Comparison of ENCODE assay signal across 33 cellular contexts in genomic region chr6:109922851-109923250, GRCh38. TPM values are rescaled to one million over a fixed set of nuclear protein-coding genes. Genes with fewer than 3 reads are reported as not detected.
"Had no signal": no experiment of that assay in that cellular context is flagged by ENCODE, and none has a peak within 500 bp of the region (broad histone marks: within the 10 kb centered on the region; RNA-seq: fewer than 3 reads in every experiment).

No MANE protein-coding gene starts in this region.

- DNase-seq: activated CD4-positive, alpha-beta T cell treated with anti-CD3 and anti-CD28 coated beads, Interleukin-2, amount 50 U/mL, for 1 hour; activated CD8-positive, alpha-beta memory T cell treated with anti-CD3 and anti-CD28 coated beads, Interleukin-2, amount 10 ng/mL, durations not matched to agents 7 days and 5 days; activated CD8-positive, alpha-beta T cell treated with anti-CD3 and anti-CD28 coated beads, Interleukin-2, amount 10 ng/mL, durations not matched to agents 7 days and 5 days; activated naive CD4-positive, alpha-beta T cell; activated T-cell treated with anti-CD3 and anti-CD28 coated beads, Interleukin-2, amount 50 U/mL, for 72 hours; anterior cingulate cortex; colonic mucosa; effector memory CD4-positive, alpha-beta T cell; head of caudate nucleus; hippocampal formation; midbrain; naive thymus-derived CD4-positive, alpha-beta T cell; pancreas; retina; sigmoid colon; small intestine; stimulated activated CD4-positive, alpha-beta T cell treated with anti-CD3 and anti-CD28 coated beads, Interleukin-1b, Interleukin-23, amount 100 ng/mL, for 48 hours; stimulated activated CD4-positive, alpha-beta T cell treated with anti-CD3 and anti-CD28 coated beads, Interleukin-4, amount 100 ng/mL, for 4 hours; stimulated activated CD8-positive, alpha-beta memory T cell treated with anti-CD3 and anti-CD28 coated beads, Interleukin-4, amount 100 ng/mL, for 48 hours; stimulated activated naive CD8-positive, alpha-beta T cell treated with anti-CD3 and anti-CD28 coated beads, Interleukin-15, amount 100 ng/mL, for 72 hours; substantia nigra; T-helper 2 cell; uterus had no signal

- H3K36me3 Mint-ChIP-seq: activated CD8-positive, alpha-beta memory T cell treated with anti-CD3 and anti-CD28 coated beads, Interleukin-2, amount 10 ng/mL, durations not matched to agents 7 days and 5 days; activated naive CD4-positive, alpha-beta T cell treated with anti-CD3 and anti-CD28 coated beads, Interleukin-2, amount 50 U/mL, for 72 hours; naive thymus-derived CD4-positive, alpha-beta T cell; stimulated activated memory B cell treated with anti-CD40 and anti-IgM and Interleukin-4, amounts not matched to agents 10 μg/mL and 1 μg/mL and 100 μg/mL, for 72 hours; type B pancreatic cell; WTC11 had no signal

- H3K4me3 ChIP-seq: colonic mucosa, pancreas, prostate gland, sigmoid colon, uterus had no signal

- H3K27me3 Mint-ChIP-seq: type B pancreatic cell had no signal

- ATAC-seq: activated CD8-positive, alpha-beta memory T cell treated with anti-CD3 and anti-CD28 coated beads, Interleukin-2, amount 10 ng/mL, durations not matched to agents 7 days and 5 days; activated CD8-positive, alpha-beta T cell treated with anti-CD3 and anti-CD28 coated beads, Interleukin-2, amount 10 ng/mL, durations not matched to agents 7 days and 5 days; activated naive CD4-positive, alpha-beta T cell treated with anti-CD3 and anti-CD28 coated beads, Interleukin-2, amount 50 U/mL, for 72 hours; activated T-cell treated with anti-CD3 and anti-CD28 coated beads, Interleukin-2, amount 50 U/mL, for 72 hours; naive thymus-derived CD4-positive, alpha-beta T cell; pancreas; stimulated activated memory B cell treated with anti-CD40 and anti-IgM and Interleukin-4, amounts not matched to agents 10 μg/mL and 1 μg/mL and 100 μg/mL, for 72 hours; stimulated activated naive CD8-positive, alpha-beta T cell treated with anti-CD3 and anti-CD28 coated beads, Interleukin-15, amount 100 ng/mL, for 72 hours; WTC11 had no signal

- H3K27ac ChIP-seq: colonic mucosa, pancreas, prostate gland, sigmoid colon, uterus had no signal

- H3K9me3 ChIP-seq: colonic mucosa, pancreas, prostate gland, sigmoid colon, uterus had no signal

- H3K9me3 Mint-ChIP-seq: activated naive CD4-positive, alpha-beta T cell treated with anti-CD3 and anti-CD28 coated beads, Interleukin-2, amount 50 U/mL, for 72 hours; activated T-cell treated with anti-CD3 and anti-CD28 coated beads, Interleukin-2, amount 50 U/mL, for 72 hours; stimulated activated memory B cell treated with anti-CD40 and anti-IgM and Interleukin-4, amounts not matched to agents 10 μg/mL and 1 μg/mL and 100 μg/mL, for 72 hours; stimulated activated naive CD8-positive, alpha-beta T cell treated with anti-CD3 and anti-CD28 coated beads, Interleukin-15, amount 100 ng/mL, for 72 hours; type B pancreatic cell; WTC11 had no signal

- H3K27me3 ChIP-seq: colonic mucosa, pancreas, sigmoid colon, uterus had no signal

- H3K27ac Mint-ChIP-seq: activated CD8-positive, alpha-beta memory T cell treated with anti-CD3 and anti-CD28 coated beads, Interleukin-2, amount 10 ng/mL, durations not matched to agents 7 days and 5 days; activated CD8-positive, alpha-beta T cell treated with anti-CD3 and anti-CD28 coated beads, Interleukin-2, amount 10 ng/mL, durations not matched to agents 7 days and 5 days; activated naive CD4-positive, alpha-beta T cell treated with anti-CD3 and anti-CD28 coated beads, Interleukin-2, amount 50 U/mL, for 72 hours; activated T-cell treated with anti-CD3 and anti-CD28 coated beads, Interleukin-2, amount 50 U/mL, for 72 hours; naive thymus-derived CD4-positive, alpha-beta T cell; stimulated activated memory B cell treated with anti-CD40 and anti-IgM and Interleukin-4, amounts not matched to agents 10 μg/mL and 1 μg/mL and 100 μg/mL, for 72 hours; stimulated activated naive CD8-positive, alpha-beta T cell treated with anti-CD3 and anti-CD28 coated beads, Interleukin-15, amount 100 ng/mL, for 72 hours; type B pancreatic cell; WTC11 had no signal

- H3K36me3 ChIP-seq: colonic mucosa, pancreas, prostate gland, sigmoid colon, uterus had no signal

- FAIRE-seq: pancreas, small intestine had no signal

- H3K4me1 ChIP-seq: colonic mucosa, pancreas, prostate gland, sigmoid colon, uterus had no signal

- H3K4me1 Mint-ChIP-seq: activated CD8-positive, alpha-beta memory T cell treated with anti-CD3 and anti-CD28 coated beads, Interleukin-2, amount 10 ng/mL, durations not matched to agents 7 days and 5 days; stimulated activated memory B cell treated with anti-CD40 and anti-IgM and Interleukin-4, amounts not matched to agents 10 μg/mL and 1 μg/mL and 100 μg/mL, for 72 hours; stimulated activated naive CD8-positive, alpha-beta T cell treated with anti-CD3 and anti-CD28 coated beads, Interleukin-15, amount 100 ng/mL, for 72 hours had no signal

- H3K4me3 Mint-ChIP-seq: activated CD8-positive, alpha-beta memory T cell treated with anti-CD3 and anti-CD28 coated beads, Interleukin-2, amount 10 ng/mL, durations not matched to agents 7 days and 5 days; activated CD8-positive, alpha-beta T cell treated with anti-CD3 and anti-CD28 coated beads, Interleukin-2, amount 10 ng/mL, durations not matched to agents 7 days and 5 days; activated T-cell treated with anti-CD3 and anti-CD28 coated beads, Interleukin-2, amount 50 U/mL, for 72 hours; naive thymus-derived CD4-positive, alpha-beta T cell; stimulated activated memory B cell treated with anti-CD40 and anti-IgM and Interleukin-4, amounts not matched to agents 10 μg/mL and 1 μg/mL and 100 μg/mL, for 72 hours; stimulated activated naive CD8-positive, alpha-beta T cell treated with anti-CD3 and anti-CD28 coated beads, Interleukin-15, amount 100 ng/mL, for 72 hours; type B pancreatic cell; WTC11 had no signal

RNA-seq across cellular contexts. Expression of gene GPR6, which starts 55.3 kb away (rescaled TPM):
- total RNA-seq: activated CD8-positive, alpha-beta memory T cell treated with anti-CD3 and anti-CD28 coated beads, Interleukin-2, amount 10 ng/mL, durations not matched to agents 7 days and 5 days; activated CD8-positive, alpha-beta T cell treated with anti-CD3 and anti-CD28 coated beads, Interleukin-2, amount 10 ng/mL, durations not matched to agents 7 days and 5 days; activated naive CD4-positive, alpha-beta T cell treated with anti-CD3 and anti-CD28 coated beads, Interleukin-2, amount 50 U/mL, for 72 hours; activated T-cell treated with anti-CD3 and anti-CD28 coated beads, Interleukin-2, amount 50 U/mL, for 72 hours; colonic mucosa; dermis microvascular lymphatic vessel endothelial cell; epithelial cell of proximal tubule; kidney epithelial cell; lower leg skin; naive thymus-derived CD4-positive, alpha-beta T cell; prostate gland; sigmoid colon; uterus had no signal
- polyA plus RNA-seq: adipose tissue; naive thymus-derived CD4-positive, alpha-beta T cell; sigmoid colon had no signal
